Comparison of ENCODE assay signal across 9 cellular contexts in genomic region chr19:38974599-38975213, GRCh38. TPM values are rescaled to one million over a fixed set of nuclear protein-coding genes. Genes with fewer than 3 reads are reported as not detected.
DNase-seq lines count a peak whose midpoint lies in the region; ATAC-seq and TF ChIP-seq lines count a peak whose summit lies in the region.
"Had no signal": no experiment of that assay in that cellular context is flagged by ENCODE, and none has a peak within 500 bp of the region (broad histone marks: within the 10 kb centered on the region; RNA-seq: fewer than 3 reads in every experiment).

No MANE protein-coding gene starts in this region.

- ATAC-seq in natural killer cell treated with Interleukin-12 subunit alpha and Interleukin-12 subunit beta and Interleukin-15 and Interleukin-18, amount 100 ng/mL, for 72 hours, result no peak
- ATAC-seq in natural killer cell, result no peak
- no peak for ATAC-seq in effector memory CD8-positive, alpha-beta T cell (replicated peaks)
- no peak for ATAC-seq in HG03095 (IDR thresholded peaks at IDR 0.05; ENCODE audit: unreplicated experiment)

- DNase-seq in natural killer cell treated with Interleukin-12 subunit alpha and Interleukin-12 subunit beta and Interleukin-15 and Interleukin-18, amount 100 ng/mL, for 72 hours (ENCODE audit: low spot score), result no peak
- DNase-seq in natural killer cell (no peak), myocyte (ENCODE audit: low read depth) (peak; percentile 11), NCI-H2171 (lab: John Stamatoyannopoulos, UW) (no peak), NOMO-1 treated with dmso at 0.1 percent for 144 hours (lab: John Stamatoyannopoulos, UW; ENCODE audit: unreplicated experiment) (no peak)
- DNase-seq in effector memory CD8-positive, alpha-beta T cell, result no peak
- DNase-seq in central memory CD4-positive, alpha-beta T cell, result no peak
- DNase-seq: NCI-H1092 had no signal

- H3K4me1 Mint-ChIP-seq in natural killer cell treated with Interleukin-12 subunit alpha and Interleukin-12 subunit beta and Interleukin-15 and Interleukin-18, amount 100 ng/mL, for 72 hours (ENCODE audit: low read depth in 2 of 2), result peaks cover 10 to 13% of the 10 kb centered on the region in 2 donors
- H3K4me1 Mint-ChIP-seq in natural killer cell, result peaks cover 0 to 4% of the 10 kb centered on the region in 2 donors
- peaks cover 5 to 14% of the 10 kb centered on the region in 2 donors for H3K4me1 Mint-ChIP-seq in effector memory CD8-positive, alpha-beta T cell (ENCODE audit: low read depth in 2 of 2)

- H3K36me3 Mint-ChIP-seq in natural killer cell treated with Interleukin-12 subunit alpha and Interleukin-12 subunit beta and Interleukin-15 and Interleukin-18, amount 100 ng/mL, for 72 hours, result no peaks in the 10 kb centered on the region
- no peaks in the 10 kb centered on the region for H3K36me3 Mint-ChIP-seq in natural killer cell
- no peaks in the 10 kb centered on the region for H3K36me3 Mint-ChIP-seq in effector memory CD8-positive, alpha-beta T cell (ENCODE audit: insufficient read depth)

- TF ChIP-seq CTCF in natural killer cell (IDR thresholded peaks at IDR 0.05), result no peak

- peak overlapping the region; percentile 58 for H3K4me3 Mint-ChIP-seq in natural killer cell treated with Interleukin-12 subunit alpha and Interleukin-12 subunit beta and Interleukin-15 and Interleukin-18, amount 100 ng/mL, for 72 hours
- no peak overlapping the region for H3K4me3 Mint-ChIP-seq in natural killer cell
- peak overlapping the region; percentile 66 to 78 for H3K4me3 Mint-ChIP-seq in effector memory CD8-positive, alpha-beta T cell

- H3K27me3 Mint-ChIP-seq in natural killer cell treated with Interleukin-12 subunit alpha and Interleukin-12 subunit beta and Interleukin-15 and Interleukin-18, amount 100 ng/mL, for 72 hours, result peaks cover 23% of the 10 kb centered on the region in 2 donors
- H3K27me3 Mint-ChIP-seq in natural killer cell (ENCODE audit: low read depth in 2 of 2), result peaks cover 22 to 27% of the 10 kb centered on the region in 2 donors
- H3K27me3 Mint-ChIP-seq in effector memory CD8-positive, alpha-beta T cell, result peaks cover 21 to 38% of the 10 kb centered on the region in 2 donors

- H3K9me3 Mint-ChIP-seq in natural killer cell treated with Interleukin-12 subunit alpha and Interleukin-12 subunit beta and Interleukin-15 and Interleukin-18, amount 100 ng/mL, for 72 hours, result no peaks in the 10 kb centered on the region
- no peaks in the 10 kb centered on the region for H3K9me3 Mint-ChIP-seq in natural killer cell
- H3K9me3 Mint-ChIP-seq in effector memory CD8-positive, alpha-beta T cell, result no peaks in the 10 kb centered on the region

- no peak overlapping the region for H3K27ac Mint-ChIP-seq in natural killer cell treated with Interleukin-12 subunit alpha and Interleukin-12 subunit beta and Interleukin-15 and Interleukin-18, amount 100 ng/mL, for 72 hours
- no peak overlapping the region for H3K27ac Mint-ChIP-seq in natural killer cell
- H3K27ac Mint-ChIP-seq in effector memory CD8-positive, alpha-beta T cell, result peak overlapping the region in 1 of 2 donors; percentile 29

- intact Hi-C loops in natural killer cell (cut with micrococcal nuclease), result no loop called here

RNA-seq across cellular contexts. Expression of gene FBXO17, which starts 0.8 kb away (rescaled TPM):
- total RNA-seq in natural killer cell treated with Interleukin-12 subunit alpha and Interleukin-12 subunit beta and Interleukin-15 and Interleukin-18, amount 100 ng/mL, for 72 hours, result not detected
- total RNA-seq in natural killer cell (not detected), myocyte (21.5 and 22.1 TPM in 2 replicates)
- 28.1 TPM for polyA plus RNA-seq in myocyte (2012)

RNA-seq across cellular contexts. Expression of gene MRPS12, which starts 44.0 kb away (rescaled TPM):
- total RNA-seq in natural killer cell treated with Interleukin-12 subunit alpha and Interleukin-12 subunit beta and Interleukin-15 and Interleukin-18, amount 100 ng/mL, for 72 hours, result 100 to 1,000 TPM in 1 of 2 donors, 10 to 100 TPM in 1; 82.5 to 117 TPM
- total RNA-seq in natural killer cell, result 10 to 100 TPM; 25.3 to 27.8 (median 26.7) TPM
- 57.9 and 58.3 TPM in 2 replicates for total RNA-seq in myocyte
- polyA plus RNA-seq in myocyte (2012), result 43.5 TPM

RNA-seq across cellular contexts. Expression of gene SARS2, which starts 44.1 kb away (rescaled TPM):
- 10 to 100 TPM; 32.4 to 70.3 TPM for total RNA-seq in natural killer cell treated with Interleukin-12 subunit alpha and Interleukin-12 subunit beta and Interleukin-15 and Interleukin-18, amount 100 ng/mL, for 72 hours
- total RNA-seq in natural killer cell, result 10 to 100 TPM; 25.4 to 53.0 (median 38.9) TPM
- 34.6 and 42.8 TPM in 2 replicates for total RNA-seq in myocyte
- 22.7 TPM for polyA plus RNA-seq in myocyte (2012)

RNA-seq across cellular contexts. Expression of gene FBXO27, which starts 57.6 kb away (rescaled TPM):
- under 1 TPM; 0.31 to 0.88 TPM for total RNA-seq in natural killer cell treated with Interleukin-12 subunit alpha and Interleukin-12 subunit beta and Interleukin-15 and Interleukin-18, amount 100 ng/mL, for 72 hours
- total RNA-seq in natural killer cell (under 1 TPM in 2 of 3 donors, not detected in 1; 0.23 to 0.38 TPM), myocyte (6.8 and 15.5 TPM in 2 replicates)
- 5.8 TPM for polyA plus RNA-seq in myocyte (2012)

Comparison
In these comparisons a context has a peak if more than half of its experiments do, and no peak if none do; other contexts are left out.
1. RNA of gene FBXO17, which starts 0.8 kb away (total RNA-seq): 21.5 to 22.1 TPM in myocyte; not detected in natural killer cell treated with Interleukin-12 subunit alpha and Interleukin-12 subunit beta and Interleukin-15 and Interleukin-18, amount 100 ng/mL, for 72 hours and not detected in natural killer cell; every median in the first group is over 10 times any median in the second.